ENCODE assay signal across 1 cellular context in genomic region chr3:195116393-195117185, GRCh38.
TF ChIP-seq lines count a peak whose summit lies in the region.

No MANE protein-coding gene starts in this region.

TF ChIP-seq in K562, 482 proteins besides CTCF, POLR2A, EP300 and RAD21 (continued from another document and continues in another):
- TF ChIP-seq ZNF75A (CRISPR knock-in tag; IDR thresholded peaks at IDR 0.05), result no peak
- no peak for TF ChIP-seq PRPF4 (IDR thresholded peaks at IDR 0.05; ENCODE audit: insufficient read depth, low read depth, low read length, poor library complexity, severe bottlenecking)
- TF ChIP-seq NFIC (IDR thresholded peaks at IDR 0.05), result peak; percentile 43
- TF ChIP-seq TAL1 (IDR thresholded peaks at IDR 0.05), result peak; percentile 53
- TF ChIP-seq, protein P1, sequence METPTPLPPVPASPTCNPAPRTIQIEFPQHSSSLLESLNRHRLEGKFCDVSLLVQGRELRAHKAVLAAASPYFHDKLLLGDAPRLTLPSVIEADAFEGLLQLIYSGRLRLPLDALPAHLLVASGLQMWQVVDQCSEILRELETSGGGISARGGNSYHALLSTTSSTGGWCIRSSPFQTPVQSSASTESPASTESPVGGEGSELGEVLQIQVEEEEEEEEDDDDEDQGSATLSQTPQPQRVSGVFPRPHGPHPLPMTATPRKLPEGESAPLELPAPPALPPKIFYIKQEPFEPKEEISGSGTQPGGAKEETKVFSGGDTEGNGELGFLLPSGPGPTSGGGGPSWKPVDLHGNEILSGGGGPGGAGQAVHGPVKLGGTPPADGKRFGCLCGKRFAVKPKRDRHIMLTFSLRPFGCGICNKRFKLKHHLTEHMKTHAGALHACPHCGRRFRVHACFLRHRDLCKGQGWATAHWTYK (CRISPR knock-in tag; IDR thresholded peaks at IDR 0.05), result no peak
- no peak for TF ChIP-seq COPS2 (conservative IDR thresholded peaks at IDR 0.05)
- no peak for TF ChIP-seq TFAP4 (CRISPR knock-in tag; IDR thresholded peaks at IDR 0.05; ENCODE audit: borderline replicate concordance)
- no peak for TF ChIP-seq ZNF253 (CRISPR knock-in tag; conservative IDR thresholded peaks at IDR 0.05)
- no peak for TF ChIP-seq YY1 (IDR thresholded peaks at IDR 0.05; ENCODE audit: borderline replicate concordance in 1 of 3, control insufficient read depth in 1 of 3, extremely low read depth in 1 of 3, insufficient read depth in 3 of 3, insufficient read length in 1 of 3, insufficient replicate concordance in 2 of 3, low read depth in 1 of 3, low read length in 2 of 3)
- TF ChIP-seq KLF10 (CRISPR knock-in tag; IDR thresholded peaks at IDR 0.05), result no peak
- TF ChIP-seq, protein P2, sequence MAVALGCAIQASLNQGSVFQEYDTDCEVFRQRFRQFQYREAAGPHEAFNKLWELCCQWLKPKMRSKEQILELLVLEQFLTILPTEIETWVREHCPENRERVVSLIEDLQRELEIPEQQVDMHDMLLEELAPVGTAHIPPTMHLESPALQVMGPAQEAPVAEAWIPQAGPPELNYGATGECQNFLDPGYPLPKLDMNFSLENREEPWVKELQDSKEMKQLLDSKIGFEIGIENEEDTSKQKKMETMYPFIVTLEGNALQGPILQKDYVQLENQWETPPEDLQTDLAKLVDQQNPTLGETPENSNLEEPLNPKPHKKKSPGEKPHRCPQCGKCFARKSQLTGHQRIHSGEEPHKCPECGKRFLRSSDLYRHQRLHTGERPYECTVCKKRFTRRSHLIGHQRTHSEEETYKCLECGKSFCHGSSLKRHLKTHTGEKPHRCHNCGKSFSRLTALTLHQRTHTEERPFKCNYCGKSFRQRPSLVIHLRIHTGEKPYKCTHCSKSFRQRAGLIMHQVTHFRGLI (CRISPR knock-in tag; IDR thresholded peaks at IDR 0.05), result no peak
- no peak for TF ChIP-seq MTF1 (CRISPR knock-in tag; IDR thresholded peaks at IDR 0.05; ENCODE audit: borderline replicate concordance)
- no peak for TF ChIP-seq BCLAF1 (IDR thresholded peaks at IDR 0.05; ENCODE audit: borderline replicate concordance in 1 of 2, control insufficient read depth in 1 of 2, low read depth in 2 of 2, low read length in 1 of 2)
- TF ChIP-seq TAF9B (IDR thresholded peaks at IDR 0.05; ENCODE audit: partially characterized antibody), result no peak
- TF ChIP-seq NELFE (IDR thresholded peaks at IDR 0.05; ENCODE audit: insufficient read depth, insufficient read length), result no peak
- TF ChIP-seq FOSL1 (tag; conservative IDR thresholded peaks at IDR 0.05), result no peak
- TF ChIP-seq, protein P3, sequence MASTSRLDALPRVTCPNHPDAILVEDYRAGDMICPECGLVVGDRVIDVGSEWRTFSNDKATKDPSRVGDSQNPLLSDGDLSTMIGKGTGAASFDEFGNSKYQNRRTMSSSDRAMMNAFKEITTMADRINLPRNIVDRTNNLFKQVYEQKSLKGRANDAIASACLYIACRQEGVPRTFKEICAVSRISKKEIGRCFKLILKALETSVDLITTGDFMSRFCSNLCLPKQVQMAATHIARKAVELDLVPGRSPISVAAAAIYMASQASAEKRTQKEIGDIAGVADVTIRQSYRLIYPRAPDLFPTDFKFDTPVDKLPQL (IDR thresholded peaks at IDR 0.05; ENCODE audit: extremely low read depth, insufficient read length), result no peak
- TF ChIP-seq ZNF174 (CRISPR knock-in tag; IDR thresholded peaks at IDR 0.05), result no peak
- TF ChIP-seq SNRNP70 (optimal IDR thresholded peaks at IDR 0.05; ENCODE audit: low read depth, low read length), result no peak
- TF ChIP-seq NFYB (IDR thresholded peaks at IDR 0.05; ENCODE audit: extremely low read depth, insufficient read length), result no peak
- TF ChIP-seq CCAR2 (IDR thresholded peaks at IDR 0.05; ENCODE audit: low read depth, low read length), result no peak
- TF ChIP-seq, protein P4, sequence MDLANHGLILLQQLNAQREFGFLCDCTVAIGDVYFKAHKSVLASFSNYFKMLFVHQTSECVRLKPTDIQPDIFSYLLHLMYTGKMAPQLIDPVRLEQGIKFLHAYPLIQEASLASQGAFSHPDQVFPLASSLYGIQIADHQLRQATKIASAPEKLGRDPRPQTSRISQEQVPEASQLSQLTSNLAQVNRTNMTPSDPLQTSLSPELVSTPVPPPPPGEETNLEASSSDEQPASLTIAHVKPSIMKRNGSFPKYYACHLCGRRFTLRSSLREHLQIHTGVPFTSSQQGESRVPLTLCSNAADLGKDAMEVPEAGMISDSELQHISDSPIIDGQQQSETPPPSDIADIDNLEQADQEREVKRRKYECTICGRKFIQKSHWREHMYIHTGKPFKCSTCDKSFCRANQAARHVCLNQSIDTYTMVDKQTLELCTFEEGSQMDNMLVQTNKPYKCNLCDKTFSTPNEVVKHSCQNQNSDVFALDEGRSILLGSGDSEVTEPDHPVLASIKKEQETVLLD (IDR thresholded peaks at IDR 0.05), result no peak
- TF ChIP-seq, protein P5, sequence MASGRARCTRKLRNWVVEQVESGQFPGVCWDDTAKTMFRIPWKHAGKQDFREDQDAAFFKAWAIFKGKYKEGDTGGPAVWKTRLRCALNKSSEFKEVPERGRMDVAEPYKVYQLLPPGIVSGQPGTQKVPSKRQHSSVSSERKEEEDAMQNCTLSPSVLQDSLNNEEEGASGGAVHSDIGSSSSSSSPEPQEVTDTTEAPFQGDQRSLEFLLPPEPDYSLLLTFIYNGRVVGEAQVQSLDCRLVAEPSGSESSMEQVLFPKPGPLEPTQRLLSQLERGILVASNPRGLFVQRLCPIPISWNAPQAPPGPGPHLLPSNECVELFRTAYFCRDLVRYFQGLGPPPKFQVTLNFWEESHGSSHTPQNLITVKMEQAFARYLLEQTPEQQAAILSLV (tag; IDR thresholded peaks at IDR 0.05), result no peak
- TF ChIP-seq, protein P6, sequence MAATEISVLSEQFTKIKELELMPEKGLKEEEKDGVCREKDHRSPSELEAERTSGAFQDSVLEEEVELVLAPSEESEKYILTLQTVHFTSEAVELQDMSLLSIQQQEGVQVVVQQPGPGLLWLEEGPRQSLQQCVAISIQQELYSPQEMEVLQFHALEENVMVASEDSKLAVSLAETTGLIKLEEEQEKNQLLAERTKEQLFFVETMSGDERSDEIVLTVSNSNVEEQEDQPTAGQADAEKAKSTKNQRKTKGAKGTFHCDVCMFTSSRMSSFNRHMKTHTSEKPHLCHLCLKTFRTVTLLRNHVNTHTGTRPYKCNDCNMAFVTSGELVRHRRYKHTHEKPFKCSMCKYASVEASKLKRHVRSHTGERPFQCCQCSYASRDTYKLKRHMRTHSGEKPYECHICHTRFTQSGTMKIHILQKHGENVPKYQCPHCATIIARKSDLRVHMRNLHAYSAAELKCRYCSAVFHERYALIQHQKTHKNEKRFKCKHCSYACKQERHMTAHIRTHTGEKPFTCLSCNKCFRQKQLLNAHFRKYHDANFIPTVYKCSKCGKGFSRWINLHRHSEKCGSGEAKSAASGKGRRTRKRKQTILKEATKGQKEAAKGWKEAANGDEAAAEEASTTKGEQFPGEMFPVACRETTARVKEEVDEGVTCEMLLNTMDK (IDR thresholded peaks at IDR 0.05; ENCODE audit: borderline replicate concordance, insufficient read depth, low read depth, low read length, poor library complexity, severe bottlenecking), result no peak
- TF ChIP-seq HCFC1 (IDR thresholded peaks at IDR 0.05; ENCODE audit: low read depth, low read length), result no peak
- TF ChIP-seq, protein P7, sequence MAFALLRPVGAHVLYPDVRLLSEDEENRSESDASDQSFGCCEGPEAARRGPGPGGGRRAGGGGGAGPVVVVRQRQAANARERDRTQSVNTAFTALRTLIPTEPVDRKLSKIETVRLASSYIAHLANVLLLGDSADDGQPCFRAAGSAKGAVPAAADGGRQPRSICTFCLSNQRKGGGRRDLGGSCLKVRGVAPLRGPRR (CRISPR knock-in tag; IDR thresholded peaks at IDR 0.05), result no peak
- TF ChIP-seq NCOR1 (IDR thresholded peaks at IDR 0.05), result peak; percentile 64
- no peak for TF ChIP-seq ATF6 (CRISPR knock-in tag; IDR thresholded peaks at IDR 0.05)
- TF ChIP-seq ELF4 (CRISPR knock-in tag; IDR thresholded peaks at IDR 0.05), result no peak
- TF ChIP-seq MAFG (tag; conservative IDR thresholded peaks at IDR 0.05), result no peak
- TF ChIP-seq, protein P8, sequence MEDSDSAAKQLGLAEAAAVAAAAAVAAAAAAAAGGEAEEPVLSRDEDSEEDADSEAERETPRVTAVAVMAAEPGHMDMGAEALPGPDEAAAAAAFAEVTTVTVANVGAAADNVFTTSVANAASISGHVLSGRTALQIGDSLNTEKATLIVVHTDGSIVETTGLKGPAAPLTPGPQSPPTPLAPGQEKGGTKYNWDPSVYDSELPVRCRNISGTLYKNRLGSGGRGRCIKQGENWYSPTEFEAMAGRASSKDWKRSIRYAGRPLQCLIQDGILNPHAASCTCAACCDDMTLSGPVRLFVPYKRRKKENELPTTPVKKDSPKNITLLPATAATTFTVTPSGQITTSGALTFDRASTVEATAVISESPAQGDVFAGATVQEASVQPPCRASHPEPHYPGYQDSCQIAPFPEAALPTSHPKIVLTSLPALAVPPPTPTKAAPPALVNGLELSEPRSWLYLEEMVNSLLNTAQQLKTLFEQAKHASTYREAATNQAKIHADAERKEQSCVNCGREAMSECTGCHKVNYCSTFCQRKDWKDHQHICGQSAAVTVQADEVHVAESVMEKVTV (CRISPR knock-in tag; IDR thresholded peaks at IDR 0.05), result no peak
- TF ChIP-seq POLR2B (IDR thresholded peaks at IDR 0.05; ENCODE audit: low read depth, partially characterized antibody), result no peak
- no peak for TF ChIP-seq KDM5B (IDR thresholded peaks at IDR 0.05; ENCODE audit: insufficient replicate concordance, low read depth, low read length)
- TF ChIP-seq, protein P9, sequence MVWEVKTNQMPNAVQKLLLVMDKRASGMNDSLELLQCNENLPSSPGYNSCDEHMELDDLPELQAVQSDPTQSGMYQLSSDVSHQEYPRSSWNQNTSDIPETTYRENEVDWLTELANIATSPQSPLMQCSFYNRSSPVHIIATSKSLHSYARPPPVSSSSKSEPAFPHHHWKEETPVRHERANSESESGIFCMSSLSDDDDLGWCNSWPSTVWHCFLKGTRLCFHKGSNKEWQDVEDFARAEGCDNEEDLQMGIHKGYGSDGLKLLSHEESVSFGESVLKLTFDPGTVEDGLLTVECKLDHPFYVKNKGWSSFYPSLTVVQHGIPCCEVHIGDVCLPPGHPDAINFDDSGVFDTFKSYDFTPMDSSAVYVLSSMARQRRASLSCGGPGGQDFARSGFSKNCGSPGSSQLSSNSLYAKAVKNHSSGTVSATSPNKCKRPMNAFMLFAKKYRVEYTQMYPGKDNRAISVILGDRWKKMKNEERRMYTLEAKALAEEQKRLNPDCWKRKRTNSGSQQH (CRISPR knock-in tag; IDR thresholded peaks at IDR 0.05), result no peak
- TF ChIP-seq CCNT2 (IDR thresholded peaks at IDR 0.05; ENCODE audit: borderline replicate concordance, extremely low read depth, insufficient read length, low read depth, low read length), result no peak
- TF ChIP-seq PTRF (tag; IDR thresholded peaks at IDR 0.05), result no peak
- TF ChIP-seq TARDBP (IDR thresholded peaks at IDR 0.05), result no peak
- TF ChIP-seq KAT2B (IDR thresholded peaks at IDR 0.05; ENCODE audit: low read depth, low read length), result no peak
- TF ChIP-seq, protein P10, sequence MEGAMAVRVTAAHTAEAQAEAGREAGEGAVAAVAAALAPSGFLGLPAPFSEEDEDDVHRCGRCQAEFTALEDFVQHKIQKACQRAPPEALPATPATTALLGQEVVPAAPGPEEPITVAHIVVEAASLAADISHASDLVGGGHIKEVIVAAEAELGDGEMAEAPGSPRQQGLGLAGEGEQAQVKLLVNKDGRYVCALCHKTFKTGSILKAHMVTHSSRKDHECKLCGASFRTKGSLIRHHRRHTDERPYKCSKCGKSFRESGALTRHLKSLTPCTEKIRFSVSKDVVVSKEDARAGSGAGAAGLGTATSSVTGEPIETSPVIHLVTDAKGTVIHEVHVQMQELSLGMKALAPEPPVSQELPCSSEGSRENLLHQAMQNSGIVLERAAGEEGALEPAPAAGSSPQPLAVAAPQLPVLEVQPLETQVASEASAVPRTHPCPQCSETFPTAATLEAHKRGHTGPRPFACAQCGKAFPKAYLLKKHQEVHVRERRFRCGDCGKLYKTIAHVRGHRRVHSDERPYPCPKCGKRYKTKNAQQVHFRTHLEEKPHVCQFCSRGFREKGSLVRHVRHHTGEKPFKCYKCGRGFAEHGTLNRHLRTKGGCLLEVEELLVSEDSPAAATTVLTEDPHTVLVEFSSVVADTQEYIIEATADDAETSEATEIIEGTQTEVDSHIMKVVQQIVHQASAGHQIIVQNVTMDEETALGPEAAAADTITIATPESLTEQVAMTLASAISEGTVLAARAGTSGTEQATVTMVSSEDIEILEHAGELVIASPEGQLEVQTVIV (CRISPR knock-in tag; IDR thresholded peaks at IDR 0.05; ENCODE audit: borderline replicate concordance), result no peak
- no peak for TF ChIP-seq RFX7 (CRISPR knock-in tag; IDR thresholded peaks at IDR 0.05)
